1 cellular context compared by ENCODE assay signal in the genomic region with DNA sequence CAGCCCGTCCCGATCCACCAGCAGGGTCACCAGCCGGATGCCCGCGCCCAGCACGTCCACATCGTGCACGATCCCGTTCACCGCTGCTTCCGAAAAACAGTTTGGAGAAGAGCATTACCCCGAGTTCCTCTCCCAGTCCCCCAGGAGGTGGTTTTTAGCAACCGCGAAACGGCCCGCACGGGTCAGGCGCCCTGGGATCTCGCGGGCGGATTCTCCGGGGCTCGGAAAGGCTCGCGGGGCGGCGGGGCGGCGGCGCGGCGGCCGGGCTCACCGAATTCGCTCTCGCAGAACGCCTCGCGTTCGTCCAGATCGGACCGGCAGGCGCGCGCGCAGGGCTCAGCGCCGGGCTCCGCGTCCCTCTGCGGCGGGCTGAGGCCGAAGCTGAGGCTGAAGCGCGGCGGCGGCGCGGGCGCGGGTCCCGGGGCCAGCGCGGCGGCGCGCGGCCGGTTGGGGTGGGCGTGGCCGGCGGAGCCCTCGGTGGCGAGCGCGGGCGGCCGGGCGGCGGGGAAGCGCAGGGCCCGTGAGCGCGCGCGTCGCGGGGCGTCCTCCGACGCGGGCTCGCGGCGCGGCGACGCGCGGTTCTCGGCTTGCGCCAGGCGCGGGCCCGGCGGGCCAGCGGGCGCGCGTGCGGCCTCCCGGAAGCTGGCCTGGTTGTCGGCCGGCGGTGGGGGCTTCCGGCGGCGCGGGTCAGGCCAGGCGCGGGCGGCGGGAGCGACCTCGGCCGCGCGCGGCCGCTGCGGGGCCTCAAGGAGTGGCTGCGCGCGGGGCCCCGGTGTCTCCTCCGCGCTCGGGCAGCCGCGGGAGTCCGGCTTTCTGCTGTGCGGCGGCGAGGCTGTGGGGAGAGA.
TF ChIP-seq lines count a peak whose summit lies in the region.

No MANE protein-coding gene starts in this region.

TF ChIP-seq in K562, 482 proteins besides CTCF, POLR2A, EP300 and RAD21 (continued from another document):
- TF ChIP-seq UBTF (IDR thresholded peaks at IDR 0.05; ENCODE audit: borderline replicate concordance in 1 of 2, low read depth in 2 of 2, low read length in 2 of 2): 0 out of 4 replicates have a peak, but pooled peaks have one; percentile 57 to 67
- TF ChIP-seq NR2C2 (CRISPR knock-in tag; IDR thresholded peaks at IDR 0.05): no peak
- TF ChIP-seq NR2C2 (tag; IDR thresholded peaks at IDR 0.05): peak; percentile 83
- TF ChIP-seq MYNN (IDR thresholded peaks at IDR 0.05): no peak
- TF ChIP-seq MYNN (CRISPR knock-in tag; IDR thresholded peaks at IDR 0.05): no peak
- no peak for TF ChIP-seq HDGF (IDR thresholded peaks at IDR 0.05)
- no peak for TF ChIP-seq RCOR1 (IDR thresholded peaks at IDR 0.05; ENCODE audit: borderline replicate concordance in 1 of 2, low read depth in 2 of 2, low read length in 2 of 2)
- no peak for TF ChIP-seq CCNT2 (IDR thresholded peaks at IDR 0.05; ENCODE audit: borderline replicate concordance, extremely low read depth, insufficient read length, low read depth, low read length)
- TF ChIP-seq ETS1 (conservative IDR thresholded peaks at IDR 0.05; ENCODE audit: control insufficient read depth, low read depth, low read length): no peak; the same call in 1 of the 2 replicates
- TF ChIP-seq, protein P1, sequence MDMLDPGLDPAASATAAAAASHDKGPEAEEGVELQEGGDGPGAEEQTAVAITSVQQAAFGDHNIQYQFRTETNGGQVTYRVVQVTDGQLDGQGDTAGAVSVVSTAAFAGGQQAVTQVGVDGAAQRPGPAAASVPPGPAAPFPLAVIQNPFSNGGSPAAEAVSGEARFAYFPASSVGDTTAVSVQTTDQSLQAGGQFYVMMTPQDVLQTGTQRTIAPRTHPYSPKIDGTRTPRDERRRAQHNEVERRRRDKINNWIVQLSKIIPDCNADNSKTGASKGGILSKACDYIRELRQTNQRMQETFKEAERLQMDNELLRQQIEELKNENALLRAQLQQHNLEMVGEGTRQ (CRISPR knock-in tag; IDR thresholded peaks at IDR 0.05): no peak
- no peak for TF ChIP-seq ZKSCAN3 (CRISPR knock-in tag; IDR thresholded peaks at IDR 0.05)
- TF ChIP-seq STAT5A (IDR thresholded peaks at IDR 0.05; ENCODE audit: borderline replicate concordance, low read length): no peak
- no peak for TF ChIP-seq WHSC1 (IDR thresholded peaks at IDR 0.05; ENCODE audit: low read length)
- TF ChIP-seq GTF2A2 (tag; IDR thresholded peaks at IDR 0.05): no peak
- TF ChIP-seq MTA1 (IDR thresholded peaks at IDR 0.05; ENCODE audit: borderline replicate concordance): no peak
- TF ChIP-seq KLF10 (CRISPR knock-in tag; IDR thresholded peaks at IDR 0.05): no peak
- no peak; the same call in 1 of the 2 replicates for TF ChIP-seq ZNF12 (CRISPR knock-in tag; IDR thresholded peaks at IDR 0.05)
- TF ChIP-seq COPS2 (conservative IDR thresholded peaks at IDR 0.05): no peak
- TF ChIP-seq RFX7 (CRISPR knock-in tag; IDR thresholded peaks at IDR 0.05): no peak
- no peak for TF ChIP-seq ZNF707 (CRISPR knock-in tag; conservative IDR thresholded peaks at IDR 0.05)
- TF ChIP-seq ADNP (tag; IDR thresholded peaks at IDR 0.05): no peak
- TF ChIP-seq SMARCB1 (IDR thresholded peaks at IDR 0.05; ENCODE audit: insufficient read length, low read depth): no peak
- peak; percentile 65 for TF ChIP-seq POLR2AphosphoS5 (IDR thresholded peaks at IDR 0.05; ENCODE audit: control insufficient read depth, insufficient read depth, low read depth, low read length)
- no peak for TF ChIP-seq FOXA1 (IDR thresholded peaks at IDR 0.05; ENCODE audit: borderline replicate concordance)
- TF ChIP-seq REST (CRISPR knock-in tag; IDR thresholded peaks at IDR 0.05; ENCODE audit: low read depth): 0 out of 2 replicates have a peak, but pooled peaks have one; percentile 43
- TF ChIP-seq ZNF212 (CRISPR knock-in tag; IDR thresholded peaks at IDR 0.05): no peak
- no peak for TF ChIP-seq HDAC1 (IDR thresholded peaks at IDR 0.05)
- TF ChIP-seq HMG20A (CRISPR knock-in tag; conservative IDR thresholded peaks at IDR 0.05): no peak
- TF ChIP-seq PRPF4 (IDR thresholded peaks at IDR 0.05; ENCODE audit: insufficient read depth, low read depth, low read length, poor library complexity, severe bottlenecking): no peak
- no peak for TF ChIP-seq NEUROD1 (IDR thresholded peaks at IDR 0.05; ENCODE audit: borderline replicate concordance, low read depth, low read length, partially characterized antibody)
- TF ChIP-seq, protein P2, sequence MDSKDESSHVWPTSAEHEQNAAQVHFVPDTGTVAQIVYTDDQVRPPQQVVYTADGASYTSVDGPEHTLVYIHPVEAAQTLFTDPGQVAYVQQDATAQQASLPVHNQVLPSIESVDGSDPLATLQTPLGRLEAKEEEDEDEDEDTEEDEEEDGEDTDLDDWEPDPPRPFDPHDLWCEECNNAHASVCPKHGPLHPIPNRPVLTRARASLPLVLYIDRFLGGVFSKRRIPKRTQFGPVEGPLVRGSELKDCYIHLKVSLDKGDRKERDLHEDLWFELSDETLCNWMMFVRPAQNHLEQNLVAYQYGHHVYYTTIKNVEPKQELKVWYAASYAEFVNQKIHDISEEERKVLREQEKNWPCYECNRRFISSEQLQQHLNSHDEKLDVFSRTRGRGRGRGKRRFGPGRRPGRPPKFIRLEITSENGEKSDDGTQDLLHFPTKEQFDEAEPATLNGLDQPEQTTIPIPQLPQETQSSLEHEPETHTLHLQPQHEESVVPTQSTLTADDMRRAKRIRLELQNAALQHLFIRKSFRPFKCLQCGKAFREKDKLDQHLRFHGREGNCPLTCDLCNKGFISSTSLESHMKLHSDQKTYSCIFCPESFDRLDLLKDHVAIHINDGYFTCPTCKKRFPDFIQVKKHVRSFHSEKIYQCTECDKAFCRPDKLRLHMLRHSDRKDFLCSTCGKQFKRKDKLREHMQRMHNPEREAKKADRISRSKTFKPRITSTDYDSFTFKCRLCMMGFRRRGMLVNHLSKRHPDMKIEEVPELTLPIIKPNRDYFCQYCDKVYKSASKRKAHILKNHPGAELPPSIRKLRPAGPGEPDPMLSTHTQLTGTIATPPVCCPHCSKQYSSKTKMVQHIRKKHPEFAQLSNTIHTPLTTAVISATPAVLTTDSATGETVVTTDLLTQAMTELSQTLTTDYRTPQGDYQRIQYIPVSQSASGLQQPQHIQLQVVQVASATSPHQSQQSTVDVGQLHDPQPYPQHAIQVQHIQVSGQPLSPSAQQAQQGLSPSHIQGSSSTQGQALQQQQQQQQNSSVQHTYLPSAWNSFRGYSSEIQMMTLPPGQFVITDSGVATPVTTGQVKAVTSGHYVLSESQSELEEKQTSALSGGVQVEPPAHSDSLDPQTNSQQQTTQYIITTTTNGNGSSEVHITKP (IDR thresholded peaks at IDR 0.05; ENCODE audit: partially characterized antibody): no peak
- no peak for TF ChIP-seq KAT8 (IDR thresholded peaks at IDR 0.05; ENCODE audit: low read depth)
- no peak for TF ChIP-seq CBFA2T2 (conservative IDR thresholded peaks at IDR 0.05)
- TF ChIP-seq LARP7 (IDR thresholded peaks at IDR 0.05): no peak
